8 cellular contexts compared by ENCODE assay signal in the genomic region with DNA sequence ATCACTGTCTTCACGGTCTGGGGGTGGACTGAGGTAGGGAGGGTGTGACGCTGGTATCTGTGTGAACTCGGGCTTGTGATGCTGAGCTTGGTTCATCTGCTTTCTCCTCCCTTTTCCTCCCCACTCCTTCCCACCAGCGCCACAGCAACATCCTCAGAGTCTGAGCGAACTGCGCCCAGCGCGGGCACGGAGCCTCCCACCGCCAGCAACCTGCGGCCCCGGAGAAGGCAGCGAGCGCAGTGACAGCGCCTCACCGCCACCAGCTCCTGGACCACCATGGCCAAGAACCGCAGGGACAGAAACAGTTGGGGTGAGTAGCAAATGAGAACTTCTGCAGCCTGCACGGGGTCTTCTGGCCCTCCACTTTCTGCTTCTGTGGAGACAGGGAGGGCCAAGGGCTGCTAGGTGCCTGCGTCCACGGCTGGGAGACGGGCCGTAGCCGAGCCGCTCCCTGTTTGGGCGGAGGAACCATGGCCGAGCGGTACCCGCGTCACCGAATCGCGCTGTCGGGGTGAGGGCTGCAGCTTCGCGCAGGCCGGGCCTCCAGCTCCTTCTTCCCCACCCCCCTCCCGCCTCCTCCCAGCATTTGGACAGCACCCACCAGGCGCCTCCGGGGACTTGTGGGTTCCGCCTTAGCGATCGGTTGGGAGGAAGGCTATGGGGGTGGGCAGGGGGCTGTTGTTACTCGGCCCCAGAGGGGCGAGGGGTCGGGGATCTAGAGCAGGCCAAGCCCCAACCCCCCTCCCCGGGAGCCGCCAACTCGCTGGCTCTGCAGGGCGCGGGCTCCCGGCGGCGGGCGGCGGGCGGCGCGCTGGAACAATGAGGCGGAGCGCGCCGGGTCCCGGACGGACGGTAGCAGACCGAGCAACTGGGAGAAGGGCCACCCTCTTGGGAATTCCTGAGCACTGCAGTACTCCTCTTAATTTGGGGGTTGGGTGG. TPM values are rescaled to one million over a fixed set of nuclear protein-coding genes. Genes with fewer than 3 reads are reported as not detected.
A peak's percentile ranks its signal among the peaks of the same experiment; 100 is the strongest.
DNase-seq lines count a peak whose midpoint lies in the region; TF ChIP-seq lines count a peak whose summit lies in the region.

TSS of gene ATL1 (plus strand) at position 156 of the 939 bp plus-strand sequence. CDS start at position 277, 121 bp downstream.

- DNase-seq in BE2C (peak; percentile 81), H4 (ENCODE audit: low spot score) (peak; percentile 45), NCI-H2171 (lab: John Stamatoyannopoulos, UW) (peak; percentile 83), kidney epithelial cell (ENCODE audit: low read depth) (no peak), smooth muscle cell of the brain vasculature (ENCODE audit: low read depth, low spot score) (peak; percentile 31), mesenteric fat pad (ENCODE audit: low spot score) (no peak)
- peak; percentile 36 for DNase-seq in activated CD4-positive, CD25-positive, alpha-beta regulatory T cell treated with anti-CD3 and anti-CD28 coated beads, Interleukin-2, amount 50 U/mL, for 72 hours

- H3K4me3 ChIP-seq in BE2C (ENCODE audit: low read depth, low read length), result peak within 1 kb of the TSS; percentile 82
- H3K4me3 ChIP-seq in kidney epithelial cell (ENCODE audit: low read depth, low read length), result peak within 1 kb of the TSS; percentile 62

- H3K4me1 ChIP-seq in BE2C, result peaks cover 3% of the 10 kb centered on the region; the same call in 1 of the 2 replicates

- no peaks in the 10 kb centered on the region for H3K36me3 ChIP-seq in BE2C
- H3K36me3 ChIP-seq in kidney epithelial cell (ENCODE audit: control insufficient read depth, insufficient read depth, low read length), result no peaks in the 10 kb centered on the region

- H3K9me3 ChIP-seq in BE2C, result no peaks in the 10 kb centered on the region

- TF ChIP-seq CTCF in BE2C (IDR thresholded peaks at IDR 0.05; ENCODE audit: low read depth, low read length) (no peak), kidney epithelial cell (IDR thresholded peaks at IDR 0.05; ENCODE audit: insufficient read depth, low read length, poor library complexity, severe bottlenecking) (no peak)

- peak within 1 kb of the TSS; percentile 97 for H3K27ac ChIP-seq in cingulate gyrus (ENCODE audit: low read depth, low read length)

- H3K27me3 ChIP-seq in BE2C (no peaks in the 10 kb centered on the region), kidney epithelial cell (ENCODE audit: control insufficient read depth, insufficient read depth, low read length) (no peaks in the 10 kb centered on the region)

RNA-seq across cellular contexts. Expression of gene ATL1, which starts in this region (rescaled TPM):
- 21.4 TPM for polyA plus RNA-seq in BE2C (2012; ENCODE audit: insufficient read depth, insufficient read length, low read depth)
- total RNA-seq in H4 (2014; rRNA removed; shearing (Covaris generic)), result 9.3 and 9.4 TPM in 2 replicates
- total RNA-seq in kidney epithelial cell (3.1 and 4.2 TPM in 2 replicates), mesenteric fat pad (3.6 TPM)

Comparison
In these comparisons a context has a peak if more than half of its experiments do, and no peak if none do; other contexts are left out.
1. DNase-seq: peak in BE2C (single experiment), H4 (single experiment), NCI-H2171 (single experiment), activated CD4-positive, CD25-positive, alpha-beta regulatory T cell treated with anti-CD3 and anti-CD28 coated beads, Interleukin-2, amount 50 U/mL, for 72 hours (single experiment) and smooth muscle cell of the brain vasculature (single experiment); none in kidney epithelial cell (single experiment) and mesenteric fat pad (single experiment).